Comparison of ENCODE assay signal across 9 cellular contexts in the genomic region with DNA sequence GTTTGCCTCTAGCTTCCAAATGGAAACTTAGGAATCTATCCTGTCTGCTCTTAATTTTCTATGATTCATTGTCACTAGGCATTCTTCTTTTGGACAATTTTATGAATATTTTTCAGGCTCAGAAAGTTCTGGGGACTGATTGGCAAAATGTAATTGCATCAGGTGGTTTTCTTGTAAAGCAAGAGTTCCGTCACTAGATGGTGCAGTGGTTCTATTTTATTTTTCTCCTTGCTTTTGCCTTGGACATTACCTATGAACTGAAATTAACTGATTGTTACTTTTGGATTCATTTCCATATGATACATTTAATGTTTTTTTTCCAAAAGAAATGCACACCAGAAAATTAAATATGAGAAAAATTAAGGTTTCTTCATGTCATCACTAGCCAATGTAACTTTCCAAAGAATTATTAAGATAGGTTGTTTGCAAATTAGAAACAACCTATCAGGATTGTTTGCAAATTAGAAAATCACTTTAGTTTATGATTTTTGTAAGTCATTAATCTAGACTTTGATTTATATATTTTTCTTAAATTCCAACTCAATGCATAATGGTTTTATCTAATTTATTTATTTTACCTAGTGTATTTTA. TPM values are rescaled to one million over a fixed set of nuclear protein-coding genes. Genes with fewer than 3 reads are reported as not detected.
DNase-seq lines count a peak whose midpoint lies in the region; ATAC-seq and TF ChIP-seq lines count a peak whose summit lies in the region.
"Had no signal": no experiment of that assay in that cellular context is flagged by ENCODE, and none has a peak within 500 bp of the region (broad histone marks: within the 10 kb centered on the region; RNA-seq: fewer than 3 reads in every experiment).

No MANE protein-coding gene starts in this region.

- H3K79me2 ChIP-seq in ACC112 (ENCODE audit: control insufficient read depth, insufficient read depth, low read length, unreplicated experiment): no peaks in the 10 kb centered on the region
- no peaks in the 10 kb centered on the region for H3K79me2 ChIP-seq in neural cell (replicated peaks; ENCODE audit: insufficient read depth, low read length)

- no peak overlapping the region for H3K4me3 ChIP-seq in ACC112 (ENCODE audit: low read depth, low read length)
- H3K4me3 ChIP-seq in GM12875 (ENCODE audit: low read depth, low read length): no peak overlapping the region
- no peak overlapping the region for H3K4me3 ChIP-seq in coronary artery
- H3K4me3 ChIP-seq in neural cell (ENCODE audit: low read length): no peak overlapping the region

- no peaks in the 10 kb centered on the region for H3K9me3 Mint-ChIP-seq in T-helper 2 cell treated with Interferon-gamma antibody and Interleukin-4, amounts not matched to agents 5 μg/mL and 100 μg/mL, for 36 hours
- H3K9me3 Mint-ChIP-seq: stimulated activated naive CD8-positive, alpha-beta T cell treated with anti-CD3 and anti-CD28 coated beads, Interleukin-15, Interleukin-2, amounts not matched to agents 100 ng/mL and 50 ng/mL, for 24 hours had no signal

- H2AFZ ChIP-seq in ACC112 (ENCODE audit: low read length, unreplicated experiment) (no peak overlapping the region), neural cell (ENCODE audit: low read depth, low read length) (no peak overlapping the region)

- H3K27ac ChIP-seq in ACC112 (ENCODE audit: low read depth, low read length) (peak overlapping the region; percentile 75), coronary artery (no peak overlapping the region), neural cell (ENCODE audit: low read length) (no peak overlapping the region)

- H3K4me1 ChIP-seq in ACC112 (ENCODE audit: control insufficient read depth, insufficient read depth, low read length, unreplicated experiment): peaks cover 30% of the 10 kb centered on the region

- no peak for ATAC-seq in GM18909 (IDR thresholded peaks at IDR 0.05; ENCODE audit: poor library complexity, unreplicated experiment)
- ATAC-seq in HG02973 (IDR thresholded peaks at IDR 0.05; ENCODE audit: unreplicated experiment): no peak

- peak; percentile 82 for TF ChIP-seq RAD21 in neural cell (conservative IDR thresholded peaks at IDR 0.05)

- H3K27me3 Mint-ChIP-seq in T-helper 2 cell treated with Interferon-gamma antibody and Interleukin-4, amounts not matched to agents 5 μg/mL and 100 μg/mL, for 36 hours (ENCODE audit: low read depth): peaks cover 5% of the 10 kb centered on the region
- H3K27me3 Mint-ChIP-seq: stimulated activated naive CD8-positive, alpha-beta T cell treated with anti-CD3 and anti-CD28 coated beads, Interleukin-15, Interleukin-2, amounts not matched to agents 100 ng/mL and 50 ng/mL, for 24 hours had no signal

- H3K9me3 ChIP-seq in neural cell (ENCODE audit: low read length): no peaks in the 10 kb centered on the region

- H3K9ac ChIP-seq in neural cell (ENCODE audit: low read length): no peak overlapping the region

- TF ChIP-seq CTCF in GM12875 (IDR thresholded peaks at IDR 0.05; ENCODE audit: borderline replicate concordance, insufficient read depth, low read depth, low read length) (0 out of 2 replicates have a peak, but pooled peaks have one; percentile 6), coronary artery (IDR thresholded peaks at IDR 0.05) (peak; percentile 48), neural cell (IDR thresholded peaks at IDR 0.05; ENCODE audit: poor library complexity, severe bottlenecking) (peak; percentile 78)

- DNase-seq in NCI-H2227 treated with DMSO at 0.1 percent for 48 hours (lab: John Stamatoyannopoulos, UW) (peak; percentile 45), coronary artery (ENCODE audit: low spot score) (no peak)
- no peak for DNase-seq in T-helper 2 cell treated with Interferon-gamma antibody and Interleukin-4, amounts not matched to agents 5 μg/mL and 100 μg/mL, for 36 hours (ENCODE audit: low spot score)

- no peaks in the 10 kb centered on the region for H3K36me3 ChIP-seq in ACC112 (ENCODE audit: insufficient read depth, low read length)
- no peaks in the 10 kb centered on the region for H3K36me3 ChIP-seq in neural cell (ENCODE audit: insufficient read depth, low read length)

- no peak overlapping the region for H3K27ac Mint-ChIP-seq in T-helper 2 cell treated with Interferon-gamma antibody and Interleukin-4, amounts not matched to agents 5 μg/mL and 100 μg/mL, for 36 hours
- H3K27ac Mint-ChIP-seq: stimulated activated naive CD8-positive, alpha-beta T cell treated with anti-CD3 and anti-CD28 coated beads, Interleukin-15, Interleukin-2, amounts not matched to agents 100 ng/mL and 50 ng/mL, for 24 hours had no signal

- H3K4me1 Mint-ChIP-seq in T-helper 2 cell treated with Interferon-gamma antibody and Interleukin-4, amounts not matched to agents 5 μg/mL and 100 μg/mL, for 36 hours (ENCODE audit: low read depth): no peaks in the 10 kb centered on the region

- H3K9me2 ChIP-seq in neural cell (ENCODE audit: insufficient read depth, low read length): no peaks in the 10 kb centered on the region

- H3K4me2 ChIP-seq in neural cell (ENCODE audit: low read length): no peak overlapping the region

- H3K27me3 ChIP-seq in ACC112 (ENCODE audit: insufficient read depth, low read length) (no peaks in the 10 kb centered on the region), neural cell (ENCODE audit: insufficient read depth, low read depth, low read length) (no peaks in the 10 kb centered on the region)

- TF ChIP-seq EP300 in neural cell (conservative IDR thresholded peaks at IDR 0.05; ENCODE audit: poor library complexity, severe bottlenecking): no peak

- no peaks in the 10 kb centered on the region for H3K36me3 Mint-ChIP-seq in T-helper 2 cell treated with Interferon-gamma antibody and Interleukin-4, amounts not matched to agents 5 μg/mL and 100 μg/mL, for 36 hours (ENCODE audit: low read depth)

- H4K20me1 ChIP-seq in neural cell (ENCODE audit: insufficient read depth): no peaks in the 10 kb centered on the region

- H3F3A ChIP-seq in neural cell (ENCODE audit: insufficient read depth, low read length, poor library complexity, severe bottlenecking): no peaks in the 10 kb centered on the region

- no peak overlapping the region for H3K4me3 Mint-ChIP-seq in T-helper 2 cell treated with Interferon-gamma antibody and Interleukin-4, amounts not matched to agents 5 μg/mL and 100 μg/mL, for 36 hours
- H3K4me3 Mint-ChIP-seq: stimulated activated naive CD8-positive, alpha-beta T cell treated with anti-CD3 and anti-CD28 coated beads, Interleukin-15, Interleukin-2, amounts not matched to agents 100 ng/mL and 50 ng/mL, for 24 hours had no signal

TF ChIP-seq in neural cell, 6 proteins besides CTCF, POLR2A, EP300 and RAD21:
- TF ChIP-seq SMC3 (conservative IDR thresholded peaks at IDR 0.05; ENCODE audit: poor library complexity) (peak; percentile 78), MXI1 (conservative IDR thresholded peaks at IDR 0.05; ENCODE audit: poor library complexity, severe bottlenecking) (no peak)

RNA-seq across cellular contexts. Expression of a gene that starts 48.0 kb away (rescaled TPM):
- 25.6 and 29.1 TPM in 2 replicates for polyA plus RNA-seq in neural cell
- polyA minus RNA-seq in neural cell: 67.0 and 77.2 TPM in 2 replicates

Comparison
In these comparisons a context has a peak if more than half of its experiments do, and no peak if none do; other contexts are left out.
1. CTCF ChIP-seq: peak in every context shown above with its lines; median percentile 78 in neural cell; 48 in coronary artery; 6 in GM12875.